12 cellular contexts compared by ENCODE assay signal in the genomic region with DNA sequence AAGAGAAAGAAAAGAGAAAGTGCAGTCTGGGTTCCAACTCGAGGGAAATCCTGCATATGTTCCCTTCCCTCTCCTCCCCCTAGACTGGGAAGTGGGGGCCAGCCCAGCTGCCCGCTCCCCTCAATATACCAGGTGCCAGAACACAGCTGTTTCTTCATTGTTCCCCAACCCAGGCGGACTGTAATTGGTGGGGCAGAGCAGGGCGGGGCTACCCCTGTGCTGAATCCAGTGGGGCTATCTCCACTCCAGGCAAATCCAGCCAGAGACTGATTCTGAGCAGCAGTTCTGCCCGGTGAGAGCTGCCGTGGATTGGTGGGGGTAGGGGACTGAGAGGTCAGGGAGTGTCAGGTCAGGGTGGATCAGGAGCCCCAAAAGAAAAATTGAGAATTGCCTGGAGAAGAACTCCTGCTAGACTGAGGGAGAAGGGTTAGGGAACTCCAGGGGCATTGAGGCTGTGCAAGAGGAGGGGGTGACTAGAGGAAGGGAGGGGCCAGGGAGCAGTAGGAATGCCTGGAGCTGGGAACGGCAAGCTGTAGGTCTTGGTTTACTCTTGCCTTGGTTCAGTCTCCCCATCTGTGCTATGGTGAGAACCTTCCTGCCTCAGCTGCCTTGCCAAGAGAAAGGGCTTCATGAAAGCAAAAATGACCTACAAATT. TPM values are rescaled to one million over a fixed set of nuclear protein-coding genes. Genes with fewer than 3 reads are reported as not detected.
DNase-seq lines count a peak whose midpoint lies in the region; ATAC-seq and TF ChIP-seq lines count a peak whose summit lies in the region.
"Had no signal": no experiment of that assay in that cellular context is flagged by ENCODE, and none has a peak within 500 bp of the region (broad histone marks: within the 10 kb centered on the region; RNA-seq: fewer than 3 reads in every experiment).

Gene MYMX (plus strand): TSS at position 250 of the 655 bp plus-strand sequence. CDS start 546 bp downstream, outside the sequence.

- peak within 1 kb of the TSS; percentile 11 for H4K8ac ChIP-seq in trophoblast cell (ENCODE audit: low read depth, low read length)

- peak within 1 kb of the TSS; percentile 49 for H2AK5ac ChIP-seq in trophoblast cell (ENCODE audit: low read length)

- H3K9ac ChIP-seq in trophoblast cell (ENCODE audit: low read length), result no peak within 1 kb of the TSS

- H3K27ac Mint-ChIP-seq in activated naive CD8-positive, alpha-beta T cell treated with anti-CD3 and anti-CD28 coated beads for 36 hours, result no peak within 1 kb of the TSS
- H3K27ac Mint-ChIP-seq: CD4-positive, CD25-positive, alpha-beta regulatory T cell had no signal

- no peak within 1 kb of the TSS for H3K4me2 ChIP-seq in trophoblast cell (ENCODE audit: low read length)

- H2BK12ac ChIP-seq in trophoblast cell (ENCODE audit: low read length), result peak within 1 kb of the TSS; percentile 66

- H3K9me3 ChIP-seq in heart right ventricle (no peaks in the 10 kb centered on the region), trophoblast cell (ENCODE audit: insufficient read depth, low read depth, low read length) (no peaks in the 10 kb centered on the region)

- H3K79me1 ChIP-seq in trophoblast cell (ENCODE audit: low read length), result peaks cover 21% of the 10 kb centered on the region

- H3K4me1 Mint-ChIP-seq in activated naive CD8-positive, alpha-beta T cell treated with anti-CD3 and anti-CD28 coated beads for 36 hours, result peaks cover 16% of the 10 kb centered on the region

- DNase-seq in D341Med (ENCODE audit: low spot score), result peak; percentile 27
- DNase-seq in NCI-H82 treated with DMSO at 0.1 percent for 48 hours (lab: John Stamatoyannopoulos, UW; ENCODE audit: unreplicated experiment), result peak; percentile 13
- DNase-seq in heart right ventricle, result peak; percentile 34 to 47
- no peak for DNase-seq in trophoblast cell
- DNase-seq in activated naive CD8-positive, alpha-beta T cell treated with anti-CD3 and anti-CD28 coated beads for 36 hours, result no peak
- no peak for DNase-seq in activated T-cell treated with anti-CD3 and anti-CD28 coated beads, Interleukin-2, amount 50 U/mL, for 48 hours
- DNase-seq in epidermal melanocyte (ENCODE audit: insufficient read length, low spot score), result no peak
- no peak for DNase-seq in effector CD8-positive, alpha-beta T cell (lab: John Stamatoyannopoulos, UW)
- DNase-seq: activated CD4-positive, alpha-beta T cell treated with anti-CD3 and anti-CD28 coated beads, Interleukin-2, amount 50 U/mL, for 4 hours; CD4-positive, CD25-positive, alpha-beta regulatory T cell; Kasumi-1 had no signal

- no peak within 1 kb of the TSS for H3K4me3 Mint-ChIP-seq in activated naive CD8-positive, alpha-beta T cell treated with anti-CD3 and anti-CD28 coated beads for 36 hours

- intact Hi-C loops in heart right ventricle (cut with DNase I), result loop anchor here in 3 of 10 donors (5.0 kb wide), 1 partner anchor 45 kb away; no protein-coding TSS in a partner anchor

- H3K9me3 Mint-ChIP-seq in activated naive CD8-positive, alpha-beta T cell treated with anti-CD3 and anti-CD28 coated beads for 36 hours, result no peaks in the 10 kb centered on the region

- no peak within 1 kb of the TSS for H2BK5ac ChIP-seq in trophoblast cell (ENCODE audit: low read depth, low read length, poor library complexity)

- no peak for TF ChIP-seq CTCF in heart right ventricle (IDR thresholded peaks at IDR 0.05)

- no peak within 1 kb of the TSS for H4K12ac ChIP-seq in trophoblast cell (ENCODE audit: low read depth, low read length)

- H3K18ac ChIP-seq in trophoblast cell (ENCODE audit: low read length), result peak within 1 kb of the TSS; percentile 33

- H3K4ac ChIP-seq in trophoblast cell (ENCODE audit: low read depth, low read length), result no peak within 1 kb of the TSS

- H3K36me3 ChIP-seq in heart right ventricle, result no peaks in the 10 kb centered on the region
- no peaks in the 10 kb centered on the region for H3K36me3 ChIP-seq in trophoblast cell (ENCODE audit: control insufficient read depth in 1 of 2, insufficient read depth in 2 of 2, low read length in 2 of 2)

- peak within 1 kb of the TSS; percentile 22 for H3K14ac ChIP-seq in trophoblast cell (ENCODE audit: low read length)

- 28 to 37% methylated on average over 7 of the region's 7 CpGs for WGBS in heart right ventricle, 2 donors
- WGBS in trophoblast cell (ENCODE audit: extremely low coverage, insufficient coverage, insufficient read length), result no CpG with 5 or more reads among the region's 7 CpGs

- no peak for ATAC-seq in heart right ventricle

- H2BK120ac ChIP-seq in trophoblast cell (ENCODE audit: insufficient read depth, low read length, poor library complexity), result peak within 1 kb of the TSS; percentile 27

- H3K4me3 ChIP-seq in heart right ventricle (peak within 1 kb of the TSS in 5 of 10 donors; percentile 4 to 24 (median 15)), trophoblast cell (ENCODE audit: low read depth, low read length) (no peak within 1 kb of the TSS)
- H3K4me3 ChIP-seq: hepatocyte had no signal

- no peak within 1 kb of the TSS for H3K23ac ChIP-seq in trophoblast cell (ENCODE audit: low read length)

- H3K27me3 ChIP-seq in heart right ventricle (no peaks in the 10 kb centered on the region), trophoblast cell (ENCODE audit: insufficient read depth, low read length) (no peaks in the 10 kb centered on the region)
- H3K27me3 ChIP-seq: hepatocyte had no signal

- H3K36me3 Mint-ChIP-seq in activated naive CD8-positive, alpha-beta T cell treated with anti-CD3 and anti-CD28 coated beads for 36 hours, result no peaks in the 10 kb centered on the region
- H3K36me3 Mint-ChIP-seq: CD4-positive, CD25-positive, alpha-beta regulatory T cell had no signal

- H3K27me3 Mint-ChIP-seq in activated naive CD8-positive, alpha-beta T cell treated with anti-CD3 and anti-CD28 coated beads for 36 hours, result peaks cover 12% of the 10 kb centered on the region

- H3K4me1 ChIP-seq in heart right ventricle (peaks cover 16 to 61% (median 52%) of the 10 kb centered on the region in 9 donors), trophoblast cell (ENCODE audit: control insufficient read depth in 1 of 2, insufficient read depth in 2 of 2, low read length in 2 of 2) (peaks cover 29 to 34% of the 10 kb centered on the region in 2 experiments)

- peak within 1 kb of the TSS; percentile 27 for H2AFZ ChIP-seq in trophoblast cell (ENCODE audit: insufficient read depth, low read length, poor library complexity)
- H2AFZ ChIP-seq: hepatocyte had no signal

- peak within 1 kb of the TSS; percentile 81 for H4K91ac ChIP-seq in trophoblast cell (ENCODE audit: low read depth, low read length)

- H3K79me2 ChIP-seq in trophoblast cell (ENCODE audit: control insufficient read depth, insufficient read depth, low read length, poor library complexity), result peaks cover 1% of the 10 kb centered on the region

- H3K27ac ChIP-seq in heart right ventricle (peak within 1 kb of the TSS; percentile 30 to 98 (median 93)), trophoblast cell (ENCODE audit: low read depth, low read length) (no peak within 1 kb of the TSS)

RNA-seq across cellular contexts. Expression of gene MYMX, which starts in this region (rescaled TPM):
- 1 to 10 TPM in 2 of 10 donors, under 1 TPM in 3, not detected in 5; 0.41 to 2.3 (median 0.86) TPM for total RNA-seq in heart right ventricle
- under 1 TPM in 1 of 2 donors, not detected in 1; 0.91 TPM for polyA plus RNA-seq in heart right ventricle
- polyA plus RNA-seq in trophoblast cell (2013), result 0.37 and 0.41 TPM in 2 replicates
- not detected for total RNA-seq in activated naive CD8-positive, alpha-beta T cell treated with anti-CD3 and anti-CD28 coated beads for 36 hours
- total RNA-seq: CD4-positive, CD25-positive, alpha-beta regulatory T cell; hepatocyte had no signal
- polyA plus RNA-seq: CD4-positive, CD25-positive, alpha-beta regulatory T cell; hepatocyte had no signal

Comparison
In these comparisons a context has a peak if more than half of its experiments do, and no peak if none do; other contexts are left out.
1. DNase-seq: peak in D341Med (single experiment), NCI-H82 treated with DMSO at 0.1 percent for 48 hours (single experiment) and heart right ventricle (2 of 2); none in trophoblast cell (0 of 2), activated naive CD8-positive, alpha-beta T cell treated with anti-CD3 and anti-CD28 coated beads for 36 hours (single experiment), activated T-cell treated with anti-CD3 and anti-CD28 coated beads, Interleukin-2, amount 50 U/mL, for 48 hours (0 of 2), epidermal melanocyte (single experiment) and effector CD8-positive, alpha-beta T cell (single experiment).